8 cellular contexts compared by ENCODE assay signal in genomic region chr12:120856980-120857379, GRCh38. TPM values are rescaled to one million over a fixed set of nuclear protein-coding genes. Genes with fewer than 3 reads are reported as not detected.
DNase-seq lines count a peak whose midpoint lies in the region; ATAC-seq, FAIRE-seq and TF ChIP-seq lines count a peak whose summit lies in the region.

No MANE protein-coding gene starts in this region.

- DNase-seq in BJ (ENCODE audit: low read depth) (no peak), GM19239 (ENCODE audit: insufficient read length, low spot score) (no peak), left colon (no peak), COR-L47 (lab: John Stamatoyannopoulos, UW) (no peak), esophagus muscularis mucosa (ENCODE audit: extremely low spot score) (no peak)
- no peak for DNase-seq in T-helper 2 cell treated with Interferon-gamma antibody and Interleukin-4, amounts not matched to agents 5 μg/mL and 100 μg/mL, for 36 hours (ENCODE audit: low spot score)
- no peak for DNase-seq in activated CD4-positive, alpha-beta memory T cell treated with anti-CD3 and anti-CD28 coated beads for 36 hours

- peaks cover 6% of the 10 kb centered on the region for H3K9me3 Mint-ChIP-seq in T-helper 2 cell treated with Interferon-gamma antibody and Interleukin-4, amounts not matched to agents 5 μg/mL and 100 μg/mL, for 36 hours
- H3K9me3 Mint-ChIP-seq in activated CD4-positive, alpha-beta memory T cell treated with anti-CD3 and anti-CD28 coated beads for 36 hours, result peaks cover 15% of the 10 kb centered on the region

- peaks cover 28 to 44% (median 35%) of the 10 kb centered on the region in 4 donors for H3K4me1 ChIP-seq in esophagus muscularis mucosa

- CTCF ChIA-PET in BJ (lab: Yijun Ruan, JAX), result interaction anchor here (0.9 to 1.9 kb wide), 5 partner anchors 8 to 115 kb away, joined by 3 to 10 read pairs (median 4); no protein-coding TSS in a partner anchor
- CTCF ChIA-PET in activated CD4-positive, alpha-beta memory T cell treated with anti-CD3 and anti-CD28 coated beads for 36 hours (lab: Charles Lee), result interaction anchor here (0.7 to 1.3 kb wide), 7 partner anchors 16 to 209 kb away, joined by 3 to 11 read pairs (median 4); no protein-coding TSS in a partner anchor

- intact Hi-C loops in left colon (cut with DNase I, micrococcal nuclease) (no loop called here), esophagus muscularis mucosa (cut with DNase I) (no loop called here)
- intact Hi-C loops in activated CD4-positive, alpha-beta memory T cell treated with anti-CD3 and anti-CD28 coated beads for 36 hours (cut with micrococcal nuclease), result loop anchor here (5.0 kb wide), 1 partner anchor 105 kb away; no protein-coding TSS in a partner anchor

- POLR2A ChIA-PET in BJ (lab: Charles Lee), result no interaction called here
- POLR2A ChIA-PET in activated CD4-positive, alpha-beta memory T cell treated with anti-CD3 and anti-CD28 coated beads for 36 hours (lab: Charles Lee), result interaction anchor here (0.7 kb wide), 1 partner anchor 132 kb away, joined by 3 read pairs; the partner anchor contains the start of gene ACADS

- no peaks in the 10 kb centered on the region for H3K27me3 Mint-ChIP-seq in T-helper 2 cell treated with Interferon-gamma antibody and Interleukin-4, amounts not matched to agents 5 μg/mL and 100 μg/mL, for 36 hours (ENCODE audit: low read depth)
- H3K27me3 Mint-ChIP-seq in activated CD4-positive, alpha-beta memory T cell treated with anti-CD3 and anti-CD28 coated beads for 36 hours, result no peaks in the 10 kb centered on the region

- no peak overlapping the region for H3K27ac ChIP-seq in esophagus muscularis mucosa (replicated peaks in 1 of 4)

- WGBS in esophagus muscularis mucosa, result 59% methylated on average over 2 of the region's 2 CpGs

- H3K36me3 Mint-ChIP-seq in T-helper 2 cell treated with Interferon-gamma antibody and Interleukin-4, amounts not matched to agents 5 μg/mL and 100 μg/mL, for 36 hours (ENCODE audit: low read depth), result peaks cover 19% of the 10 kb centered on the region
- H3K36me3 Mint-ChIP-seq in activated CD4-positive, alpha-beta memory T cell treated with anti-CD3 and anti-CD28 coated beads for 36 hours, result peaks cover 13% of the 10 kb centered on the region

- peak; percentile 49 for TF ChIP-seq CTCF in BJ (IDR thresholded peaks at IDR 0.05; ENCODE audit: insufficient read depth, low read depth, low read length)
- peak in 1 of 3 experiments; percentile 21 for TF ChIP-seq CTCF in esophagus muscularis mucosa (IDR thresholded peaks at IDR 0.05)

- H3K4me3 ChIP-seq in BJ (ENCODE audit: low read depth, low read length) (no peak overlapping the region), esophagus muscularis mucosa (no peak overlapping the region)

- H3K4me1 Mint-ChIP-seq in T-helper 2 cell treated with Interferon-gamma antibody and Interleukin-4, amounts not matched to agents 5 μg/mL and 100 μg/mL, for 36 hours (ENCODE audit: low read depth), result peaks cover 31% of the 10 kb centered on the region
- peaks cover 34% of the 10 kb centered on the region for H3K4me1 Mint-ChIP-seq in activated CD4-positive, alpha-beta memory T cell treated with anti-CD3 and anti-CD28 coated beads for 36 hours (ENCODE audit: low read depth)

- H3K9me3 ChIP-seq in esophagus muscularis mucosa, result peaks cover 0 to 6% (median 0%) of the 10 kb centered on the region in 4 donors

- peak; percentile 85 for FAIRE-seq in GM19239 (lab: Jason Lieb, UNC)

- peak; percentile 78 for ATAC-seq in left colon
- no peak for ATAC-seq in HG02970 (IDR thresholded peaks at IDR 0.05; ENCODE audit: low FRiP score, unreplicated experiment)

- no peaks in the 10 kb centered on the region for H3K36me3 ChIP-seq in BJ (ENCODE audit: control insufficient read depth, insufficient read depth, low read length)
- H3K36me3 ChIP-seq in esophagus muscularis mucosa, result no peaks in the 10 kb centered on the region

- H3K27ac Mint-ChIP-seq in T-helper 2 cell treated with Interferon-gamma antibody and Interleukin-4, amounts not matched to agents 5 μg/mL and 100 μg/mL, for 36 hours, result no peak overlapping the region
- H3K27ac Mint-ChIP-seq in activated CD4-positive, alpha-beta memory T cell treated with anti-CD3 and anti-CD28 coated beads for 36 hours, result no peak overlapping the region

- peak overlapping the region; percentile 21 for H3K4me3 Mint-ChIP-seq in T-helper 2 cell treated with Interferon-gamma antibody and Interleukin-4, amounts not matched to agents 5 μg/mL and 100 μg/mL, for 36 hours
- no peak overlapping the region for H3K4me3 Mint-ChIP-seq in activated CD4-positive, alpha-beta memory T cell treated with anti-CD3 and anti-CD28 coated beads for 36 hours

- no peak for TF ChIP-seq EP300 in esophagus muscularis mucosa (IDR thresholded peaks at IDR 0.05)

- no peaks in the 10 kb centered on the region for H3K27me3 ChIP-seq in BJ (ENCODE audit: control insufficient read depth, insufficient read depth, low read length)
- H3K27me3 ChIP-seq in esophagus muscularis mucosa, result no peaks in the 10 kb centered on the region

- no peak for TF ChIP-seq POLR2A in esophagus muscularis mucosa (IDR thresholded peaks at IDR 0.05; ENCODE audit: low read depth)

RNA-seq across cellular contexts. Expression of gene SPPL3, which starts 47.2 kb away (rescaled TPM):
- polyA plus RNA-seq in BJ (2011; rRNA removed), result 13.2 and 17.5 TPM in 2 replicates
- 36.6 and 48.6 TPM in 2 replicates for polyA minus RNA-seq in BJ (2011; rRNA and poly(A)+ RNA removed)
- 10 to 100 TPM; 55.6 to 62.1 TPM for total RNA-seq in left colon
- total RNA-seq in activated CD4-positive, alpha-beta memory T cell treated with anti-CD3 and anti-CD28 coated beads for 36 hours, result 10 to 100 TPM; 24.3 to 26.7 TPM
- total RNA-seq in esophagus muscularis mucosa, result 10 to 100 TPM; 18.4 to 32.1 (median 21.8) TPM
